ENCODE assay signal across 28 cellular contexts in genomic region chrX:122245175-122245574, GRCh38.
"Had no signal": no experiment of that assay in that cellular context is flagged by ENCODE, and none has a peak within 500 bp of the region (broad histone marks: within the 10 kb centered on the region; RNA-seq: fewer than 3 reads in every experiment).

No MANE protein-coding gene starts in this region.

- DNase-seq: dermis blood vessel endothelial cell; dorsolateral prefrontal cortex; effector CD4-positive, alpha-beta T cell; effector memory CD4-positive, alpha-beta T cell; foreskin fibroblast; foreskin melanocyte; gastrocnemius medialis; glutamatergic neuron; head of caudate nucleus; heart right ventricle; hippocampal formation; immature natural killer cell; islet precursor cell; kidney; kidney glomerular epithelial cell; left colon; left lung; left ventricle myocardium superior; lower lobe of right lung; mesenchymal stem cell; mucosa of descending colon; naive B cell; naive thymus-derived CD8-positive, alpha-beta T cell had no signal

- H3K27me3 ChIP-seq: esophagus muscularis mucosa, gastrocnemius medialis, heart right ventricle, left lung had no signal

- H3K4me1 Mint-ChIP-seq: immature natural killer cell; mesothelial cell of epicardium; naive B cell; naive thymus-derived CD8-positive, alpha-beta T cell had no signal

- H3K4me3 Mint-ChIP-seq: immature natural killer cell; mesothelial cell of epicardium; naive B cell; naive thymus-derived CD8-positive, alpha-beta T cell had no signal

- ATAC-seq: gastrocnemius medialis; heart right ventricle; left colon; left lung; left ventricle myocardium superior; lower lobe of right lung; mucosa of descending colon; naive thymus-derived CD8-positive, alpha-beta T cell had no signal

- H3K36me3 Mint-ChIP-seq: immature natural killer cell; mesothelial cell of epicardium; naive B cell; naive thymus-derived CD8-positive, alpha-beta T cell had no signal

- H3K27ac ChIP-seq: coronary artery, dorsolateral prefrontal cortex, esophagus muscularis mucosa, gastrocnemius medialis, heart right ventricle, left lung, lower lobe of right lung had no signal

- H3K4me1 ChIP-seq: esophagus muscularis mucosa, gastrocnemius medialis, heart right ventricle, left lung, lower lobe of right lung had no signal

- H3K27ac Mint-ChIP-seq: immature natural killer cell; mesothelial cell of epicardium; naive B cell; naive thymus-derived CD8-positive, alpha-beta T cell had no signal

- H3K27me3 Mint-ChIP-seq: naive B cell; naive thymus-derived CD8-positive, alpha-beta T cell had no signal

- FAIRE-seq: colon, endothelial cell of umbilical vein, kidney had no signal

- H3K9me3 ChIP-seq: esophagus muscularis mucosa, gastrocnemius medialis, left lung, lower lobe of right lung, mucosa of descending colon had no signal

- H3K36me3 ChIP-seq: esophagus muscularis mucosa, gastrocnemius medialis, heart right ventricle, left lung, lower lobe of right lung had no signal

- H3K4me3 ChIP-seq: coronary artery, dorsolateral prefrontal cortex, esophagus muscularis mucosa, gastrocnemius medialis, heart right ventricle, left lung, lower lobe of right lung, mucosa of descending colon had no signal
